13 cellular contexts compared by ENCODE assay signal in the genomic region with DNA sequence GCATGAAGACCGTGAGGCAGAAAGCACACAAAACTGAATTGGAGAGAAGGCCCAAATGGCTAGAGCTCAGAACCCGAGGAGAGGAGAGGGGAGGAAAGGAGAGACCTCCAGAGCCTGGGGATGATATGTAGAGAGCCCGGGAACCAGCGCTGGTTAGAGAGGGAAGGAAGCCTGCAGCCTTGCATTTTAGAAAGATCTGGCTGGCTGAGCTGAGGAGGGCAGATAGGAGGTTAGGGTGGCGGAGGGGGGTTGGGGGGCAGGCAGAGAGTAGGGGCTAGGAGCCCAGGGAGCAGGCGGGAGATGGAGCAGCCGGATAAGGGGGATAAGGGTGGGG.
A peak's percentile ranks its signal among the peaks of the same experiment; 100 is the strongest.
DNase-seq lines count a peak whose midpoint lies in the region; TF ChIP-seq lines count a peak whose summit lies in the region.
"Had no signal": no experiment of that assay in that cellular context is flagged by ENCODE, and none has a peak within 500 bp of the region (broad histone marks: within the 10 kb centered on the region; RNA-seq: fewer than 3 reads in every experiment).

No MANE protein-coding gene starts in this region.

- H4K20me1 ChIP-seq in hepatocyte (ENCODE audit: insufficient read depth, poor library complexity, severe bottlenecking): no peaks in the 10 kb centered on the region

- no peak for TF ChIP-seq CTCF in Calu3 (IDR thresholded peaks at IDR 0.05; ENCODE audit: unreplicated experiment)
- no peak for TF ChIP-seq CTCF in VCaP (conservative IDR thresholded peaks at IDR 0.05)
- no peak for TF ChIP-seq CTCF in hepatocyte (IDR thresholded peaks at IDR 0.05; ENCODE audit: poor library complexity)
- no peak for TF ChIP-seq CTCF in spleen (IDR thresholded peaks at IDR 0.05 in 8 of 11, conservative IDR thresholded peaks at IDR 0.05 in 3 of 11)

- H3K27ac ChIP-seq in VCaP (peak overlapping the region; percentile 87), hepatocyte (peak overlapping the region; percentile 94), skeletal muscle tissue (ENCODE audit: low read depth, low read length) (peak overlapping the region; percentile 54), spleen (peak overlapping the region in 2 of 8 donors; percentile 91 to 92)

- WGBS in hepatocyte (ENCODE audit: low lambda C conversion rate, missing lambda C conversion rate): 63% methylated on average over 4 of the region's 7 CpGs
- 78 to 92% (median 83%) methylated on average over 7 of the region's 7 CpGs for WGBS in spleen, 5 donors

- H2AFZ ChIP-seq in hepatocyte: no peak overlapping the region

- no peaks in the 10 kb centered on the region for H3K9me3 Mint-ChIP-seq in Calu3 (ENCODE audit: low read depth, unreplicated experiment)
- H3K9me3 Mint-ChIP-seq: WTC11 had no signal

- H3K36me3 ChIP-seq in hepatocyte (replicated peaks; ENCODE audit: insufficient read depth, low read depth) (no peaks in the 10 kb centered on the region), skeletal muscle tissue (ENCODE audit: control insufficient read depth in 3 of 3, insufficient read depth in 3 of 3, low read length in 3 of 3) (peaks cover 0 to 13% (median 8%) of the 10 kb centered on the region in 3 donors), spleen (peaks cover 0 to 33% (median 2%) of the 10 kb centered on the region in 6 donors)

- CTCF ChIA-PET in Calu3 (lab: Charles Lee): interaction anchor here (0.5 to 2.9 kb wide), 3 partner anchors 10 to 55 kb away, joined by 3 to 11 read pairs (median 3); no protein-coding TSS in a partner anchor

- peak overlapping the region; percentile 95 for H3K4me2 ChIP-seq in hepatocyte

- H3K9me2 ChIP-seq in hepatocyte (replicated peaks; ENCODE audit: insufficient read depth): no peaks in the 10 kb centered on the region

- peaks cover 80% of the 10 kb centered on the region for H3K4me1 ChIP-seq in hepatocyte (ENCODE audit: insufficient read depth)
- H3K4me1 ChIP-seq in skeletal muscle tissue (ENCODE audit: control insufficient read depth in 3 of 3, insufficient read depth in 3 of 3, low read length in 3 of 3): peaks cover 51 to 80% (median 77%) of the 10 kb centered on the region in 3 donors
- peaks cover 38 to 93% (median 78%) of the 10 kb centered on the region in 6 donors for H3K4me1 ChIP-seq in spleen

- H3K4me1 Mint-ChIP-seq in Calu3 (ENCODE audit: low read depth, unreplicated experiment): peaks cover 59% of the 10 kb centered on the region

- no peaks in the 10 kb centered on the region for H3K27me3 Mint-ChIP-seq in Calu3 (ENCODE audit: unreplicated experiment)

- H3K79me2 ChIP-seq in hepatocyte: peaks cover 41% of the 10 kb centered on the region

- H3K4me3 Mint-ChIP-seq in Calu3 (ENCODE audit: low read depth, unreplicated experiment): peak overlapping the region; percentile 6
- H3K4me3 Mint-ChIP-seq: WTC11 had no signal

- peak overlapping the region; percentile 49 for H3K27ac Mint-ChIP-seq in Calu3 (ENCODE audit: unreplicated experiment)
- H3K27ac Mint-ChIP-seq: WTC11 had no signal

- no peak overlapping the region for H3K9ac ChIP-seq in skeletal muscle tissue (ENCODE audit: low read depth in 1 of 3, low read length in 3 of 3)

- DNase-seq in Calu3 (no peak), hepatocyte (ENCODE audit: low spot score) (no peak), medulla oblongata (ENCODE audit: extremely low spot score) (no peak), NCI-H187 (lab: John Stamatoyannopoulos, UW) (no peak), spleen (no peak)
- DNase-seq in effector CD8-positive, alpha-beta T cell (lab: John Stamatoyannopoulos, UW): no peak
- DNase-seq: NCI-H1105; NCI-H510A treated with DMSO at 0.1 percent for 48 hours; SHP77 treated with DMSO at 0.1 percent for 48 hours; stimulated activated naive CD4-positive, alpha-beta T cell treated with Interleukin-2 at 50 U/mL for 16 hours had no signal

- TF ChIP-seq POLR2A in spleen (IDR thresholded peaks at IDR 0.05): no peak

- no TSS peak for BruUV-seq in Calu3 (replicated peaks; lab: Mats Ljungman, UMichigan)

- H3K27me3 ChIP-seq in hepatocyte (no peaks in the 10 kb centered on the region), skeletal muscle tissue (ENCODE audit: control insufficient read depth in 3 of 3, insufficient read depth in 3 of 3, low read length in 3 of 3) (no peaks in the 10 kb centered on the region), spleen (replicated peaks in 1 of 7) (peaks cover 0 to 34% (median 6%) of the 10 kb centered on the region in 7 donors)

- H3K9me3 ChIP-seq in hepatocyte (ENCODE audit: low read depth): no peaks in the 10 kb centered on the region
- no peaks in the 10 kb centered on the region for H3K9me3 ChIP-seq in skeletal muscle tissue (ENCODE audit: control insufficient read depth in 3 of 3, low read length in 3 of 3)
- no peaks in the 10 kb centered on the region for H3K9me3 ChIP-seq in spleen

- peaks cover 79% of the 10 kb centered on the region for H3K36me3 Mint-ChIP-seq in Calu3 (ENCODE audit: insufficient read depth, unreplicated experiment)
- H3K36me3 Mint-ChIP-seq: WTC11 had no signal

- intact Hi-C loops in Calu3 (cut with micrococcal nuclease; ENCODE audit: unreplicated experiment): no loop called here
- intact Hi-C loops in spleen (cut with DNase I; ENCODE audit: low total_unique reads): no loop called here

- no peak overlapping the region for H3K4me3 ChIP-seq in hepatocyte
- H3K4me3 ChIP-seq in skeletal muscle tissue (ENCODE audit: low read length in 3 of 3): no peak overlapping the region
- H3K4me3 ChIP-seq in spleen: no peak overlapping the region
